Comparison of ENCODE assay signal across 8 cellular contexts in genomic region chr20:36460648-36461599, GRCh38.
DNase-seq lines count a peak whose midpoint lies in the region; ATAC-seq, FAIRE-seq and TF ChIP-seq lines count a peak whose summit lies in the region.

No MANE protein-coding gene starts in this region.

- H3K4me3 ChIP-seq in H1 (ENCODE audit: extremely low read depth in 1 of 4, insufficient read depth in 2 of 4, low read depth in 3 of 4, low read length in 4 of 4) (peak overlapping the region in 3 of 4 experiments; percentile 17 to 75 (median 44); a peak in 4 of 8 replicates), mesodermal cell (ENCODE audit: extremely low read depth, insufficient read depth, low read length, poor library complexity, severe bottlenecking) (peak overlapping the region; percentile 19)

- peaks cover 7% of the 10 kb centered on the region for H3K23me2 ChIP-seq in H1 (ENCODE audit: low read depth, low read length)

- H3K4me2 ChIP-seq in H1 (ENCODE audit: insufficient read depth in 1 of 2, low read depth in 2 of 2, low read length in 2 of 2): peak overlapping the region; percentile 52 to 58

- H3K9ac ChIP-seq in H1 (replicated peaks in 1 of 4; ENCODE audit: extremely low read depth in 1 of 4, low read depth in 3 of 4, low read length in 3 of 4): peak overlapping the region in 3 of 4 experiments; percentile 0 to 65 (median 62); a peak in 5 of 7 replicates

- peak overlapping the region; percentile 99 for H3K18ac ChIP-seq in H1 (ENCODE audit: extremely low read depth, low read length)

- H3K23ac ChIP-seq in H1 (ENCODE audit: insufficient read length): no peak overlapping the region

- H2BK5ac ChIP-seq in H1 (ENCODE audit: low read depth, low read length): peak overlapping the region; percentile 88

- H2BK20ac ChIP-seq in H1 (ENCODE audit: low read length): peak overlapping the region; percentile 87

- H3K9me3 ChIP-seq in H1 (ENCODE audit: insufficient read depth in 2 of 2, low read depth in 1 of 2, low read length in 1 of 2) (no peaks in the 10 kb centered on the region), mesodermal cell (ENCODE audit: control insufficient read depth, low read length) (no peaks in the 10 kb centered on the region)

- no peaks in the 10 kb centered on the region; a peak in 1 of 7 replicates for H3K27me3 ChIP-seq in H1 (replicated peaks in 1 of 4; ENCODE audit: control insufficient read depth in 3 of 4, extremely low read depth in 1 of 4, insufficient read depth in 3 of 4, low read length in 3 of 4)

- TF ChIP-seq RAD21 in H1 (IDR thresholded peaks at IDR 0.05 in 1 of 2, conservative IDR thresholded peaks at IDR 0.05 in 1 of 2; ENCODE audit: low read depth in 2 of 2, low read length in 2 of 2): no peak

- H2AFZ ChIP-seq in H1 (ENCODE audit: low read length): peak overlapping the region; percentile 45; the same call in 1 of the 2 replicates

- no peak for TF ChIP-seq CTCF in H1 (IDR thresholded peaks at IDR 0.05; ENCODE audit: control extremely low read depth in 1 of 3, insufficient read depth in 1 of 3, low read depth in 1 of 3, low read length in 3 of 3)

- H4K20me1 ChIP-seq in H1 (replicated peaks in 1 of 2; ENCODE audit: control insufficient read depth in 1 of 2, insufficient read depth in 2 of 2, low read length in 2 of 2): peaks cover 11 to 18% of the 10 kb centered on the region in 2 experiments

- peak overlapping the region; percentile 96 for H4K5ac ChIP-seq in H1 (ENCODE audit: insufficient read length, low read depth, low read length)

- 15% methylated on average over 57 of the region's 96 CpGs; no CpG with 5 or more reads in 1 of the 2 experiments for WGBS in H1 (ENCODE audit: extremely low coverage in 1 of 2, insufficient coverage in 1 of 2, insufficient read length in 1 of 2, insufficient replicate concordance in 2 of 2, low coverage in 1 of 2, low lambda C conversion rate in 2 of 2, missing lambda C conversion rate in 1 of 2), 2 experiments
- 16 to 36% methylated on average over 30 to 75 of the region's 96 CpGs for WGBS in mesodermal cell (ENCODE audit: insufficient coverage in 2 of 2), 2 experiments

- peak overlapping the region; percentile 74 for H2BK15ac ChIP-seq in H1 (ENCODE audit: low read length)

- H2BK12ac ChIP-seq in H1 (ENCODE audit: low read depth, low read length): peak overlapping the region; percentile 97

- peak; percentile 41 to 89 for TF ChIP-seq POLR2A in H1 (IDR thresholded peaks at IDR 0.05; ENCODE audit: control extremely low read depth in 1 of 2, low read depth in 2 of 2, low read length in 2 of 2)

- H3K56ac ChIP-seq in H1 (replicated peaks; ENCODE audit: insufficient read length, low read depth, low read length): peak overlapping the region; percentile 27

- no peak overlapping the region for H3K4ac ChIP-seq in H1 (replicated peaks; ENCODE audit: insufficient read length, low read depth, low read length)

- H3K36me3 ChIP-seq in H1 (ENCODE audit: control insufficient read depth in 2 of 4, insufficient read depth in 4 of 4, low read length in 3 of 4): no peaks in the 10 kb centered on the region
- H3K36me3 ChIP-seq in mesodermal cell (ENCODE audit: control insufficient read depth, insufficient read depth, low read length): peaks cover 15% of the 10 kb centered on the region

- H3K4me1 ChIP-seq in H1 (replicated peaks in 1 of 4; ENCODE audit: control insufficient read depth in 3 of 4, insufficient read depth in 4 of 4, low read length in 3 of 4) (peaks cover 11 to 28% (median 15%) of the 10 kb centered on the region in 4 experiments), mesodermal cell (ENCODE audit: control insufficient read depth, insufficient read depth, low read length, poor library complexity, severe bottlenecking) (peaks cover 18% of the 10 kb centered on the region)

- peak; percentile 47 for ATAC-seq in GM21360 (IDR thresholded peaks at IDR 0.05; ENCODE audit: unreplicated experiment)

- peaks cover 13% of the 10 kb centered on the region for H3K79me1 ChIP-seq in H1 (ENCODE audit: low read depth, low read length)

- TF ChIP-seq EP300 in H1 (IDR thresholded peaks at IDR 0.05; ENCODE audit: borderline replicate concordance in 1 of 2, low read depth in 2 of 2, low read length in 2 of 2): no peak; a peak in 1 of 3 replicates

- H4K8ac ChIP-seq in H1 (ENCODE audit: extremely low read depth, insufficient read depth, low read length): peak overlapping the region; percentile 93; the same call in 1 of the 2 replicates

- peak overlapping the region; percentile 92 for H4K91ac ChIP-seq in H1 (replicated peaks; ENCODE audit: insufficient read length, low read length)

- H2AK5ac ChIP-seq in H1 (ENCODE audit: low read depth, low read length): 0 out of 2 replicates have a peak overlapping the region, but pooled peaks have one; percentile 42

- CTCF ChIA-PET in H1 (lab: Charles Lee; ENCODE audit: partially characterized antibody): interaction anchor here (0.6 to 1.4 kb wide), 2 partner anchors 16 to 21 kb away, joined by 3 read pairs; no protein-coding TSS in a partner anchor

- peak; percentile 87 for DNase-seq in COR-L47 (lab: John Stamatoyannopoulos, UW)
- DNase-seq in HT-29 (ENCODE audit: low spot score): peak; percentile 98
- DNase-seq in NOMO-1 treated with DMSO at 0.1 percent for 48 hours (lab: John Stamatoyannopoulos, UW; ENCODE audit: unreplicated experiment): peak; percentile 85
- DNase-seq in activated CD8-positive, alpha-beta memory T cell treated with anti-CD3 and anti-CD28 coated beads, Interleukin-2, amount 50 U/mL, for 1 hour (ENCODE audit: extremely low read depth): peak; percentile 71
- peak; percentile 78 to 88 for DNase-seq in H1 (ENCODE audit: low read depth in 1 of 2, low spot score in 2 of 2)
- DNase-seq in stimulated activated CD8-positive, alpha-beta memory T cell treated with anti-CD3 and anti-CD28 coated beads, Interleukin-15, amount 100 ng/mL, for 1 hour (ENCODE audit: low read depth): peak; percentile 78

- H3K27ac ChIP-seq in H1 (ENCODE audit: low read depth, low read length) (peak overlapping the region; percentile 74), mesodermal cell (ENCODE audit: low read depth, low read length, severe bottlenecking) (peak overlapping the region; percentile 71)

- no peak overlapping the region for H2BK120ac ChIP-seq in H1 (replicated peaks; ENCODE audit: low read depth, low read length)

- POLR2A ChIA-PET in H1 (lab: Charles Lee; ENCODE audit: partially characterized antibody): interaction anchor here (0.7 to 1.4 kb wide), 6 partner anchors 12 to 112 kb away, joined by 3 to 6 read pairs (median 3); partner anchors contain the start of gene TGIF2

- FAIRE-seq in H1 (lab: Jason Lieb, UNC): no peak

- no peak overlapping the region for H3K14ac ChIP-seq in H1 (ENCODE audit: insufficient read length)

- peaks cover 11 to 33% of the 10 kb centered on the region in 2 experiments; a peak in 3 of 4 replicates for H3K79me2 ChIP-seq in H1 (ENCODE audit: control insufficient read depth in 1 of 2, insufficient read depth in 2 of 2, low read length in 2 of 2)

TF ChIP-seq in H1, 55 proteins besides CTCF, POLR2A, EP300 and RAD21 (continues in another document):
- TF ChIP-seq ASH2L (IDR thresholded peaks at IDR 0.05; ENCODE audit: low read length) (peak; percentile 84), BCL11A (IDR thresholded peaks at IDR 0.05; ENCODE audit: low read depth in 2 of 2, low read length in 2 of 2) (no peak), KDM1A (IDR thresholded peaks at IDR 0.05; ENCODE audit: borderline replicate concordance, low read length) (0 out of 2 replicates have a peak, but pooled peaks have one; percentile 8), TEAD4 (IDR thresholded peaks at IDR 0.05; ENCODE audit: low read depth, low read length) (peak; percentile 44; the same call in 1 of the 2 replicates), KDM4A (IDR thresholded peaks at IDR 0.05; ENCODE audit: low read depth, low read length, severe bottlenecking) (no peak), SIX5 (IDR thresholded peaks at IDR 0.05; ENCODE audit: low read depth, low read length) (no peak), CTBP2 (IDR thresholded peaks at IDR 0.05; ENCODE audit: borderline replicate concordance, insufficient read depth, insufficient read length, low read length) (no peak), USF2 (IDR thresholded peaks at IDR 0.05; ENCODE audit: low read length) (no peak), RBBP5 (IDR thresholded peaks at IDR 0.05; ENCODE audit: borderline replicate concordance, low read depth, low read length) (peak; percentile 89; the same call in 1 of the 2 replicates), NRF1 (IDR thresholded peaks at IDR 0.05; ENCODE audit: low read depth, low read length) (peak; percentile 62), MAX (IDR thresholded peaks at IDR 0.05) (peak; percentile 98), YY1 (IDR thresholded peaks at IDR 0.05; ENCODE audit: low read depth, low read length) (no peak), TAF7 (optimal IDR thresholded peaks at IDR 0.05; ENCODE audit: borderline replicate concordance, low read depth, low read length) (peak; percentile 42), FOSL1 (IDR thresholded peaks at IDR 0.05; ENCODE audit: insufficient read depth, low read depth, low read length) (no peak), E2F6 (IDR thresholded peaks at IDR 0.05) (peak; percentile 99), TCF12 (IDR thresholded peaks at IDR 0.05; ENCODE audit: low read depth, low read length) (0 out of 2 replicates have a peak, but pooled peaks have one; percentile 52), RNF2 (IDR thresholded peaks at IDR 0.05; ENCODE audit: borderline replicate concordance, low read depth, low read length, missing control alignments, poor library complexity, severe bottlenecking) (no peak), SP1 (IDR thresholded peaks at IDR 0.05; ENCODE audit: low read depth, low read length) (peak; percentile 68), GTF2F1 (IDR thresholded peaks at IDR 0.05; ENCODE audit: borderline replicate concordance, low read depth, low read length) (no peak)

Comparison
In these comparisons a context has a peak if more than half of its experiments do, and no peak if none do; other contexts are left out.
1. Peak in every context shown above with its lines: DNase-seq, ATAC-seq, H3K4me3 ChIP-seq and H3K27ac ChIP-seq.